Comparison of ENCODE assay signal across 14 cellular contexts in the genomic region with DNA sequence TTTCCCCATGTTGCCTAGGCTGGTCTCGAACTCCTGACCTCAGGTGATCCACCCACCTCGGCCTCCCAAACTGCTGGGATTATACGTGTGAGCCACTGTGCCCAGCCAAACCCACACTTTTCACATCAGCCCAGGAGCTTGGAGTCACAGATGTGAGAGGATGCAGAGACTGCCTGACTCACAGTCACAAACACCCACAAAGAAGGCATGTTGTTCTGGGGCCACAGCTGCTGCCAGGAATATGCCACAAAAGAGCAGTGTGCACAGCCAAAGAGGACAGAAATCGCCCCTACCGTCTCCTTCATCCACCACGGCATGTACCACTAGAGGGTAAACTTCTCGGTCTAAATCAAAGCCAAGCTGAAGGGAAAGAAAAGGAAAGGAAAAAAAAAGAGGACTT. TPM values are rescaled to one million over a fixed set of nuclear protein-coding genes. Genes with fewer than 3 reads are reported as not detected.
DNase-seq lines count a peak whose midpoint lies in the region; ATAC-seq lines count a peak whose summit lies in the region.
"Had no signal": no experiment of that assay in that cellular context is flagged by ENCODE, and none has a peak within 500 bp of the region (broad histone marks: within the 10 kb centered on the region; RNA-seq: fewer than 3 reads in every experiment).

No MANE protein-coding gene starts in this region.

- no peaks in the 10 kb centered on the region for H3K9me3 Mint-ChIP-seq in activated T-helper 1 cell treated with anti-CD3 and anti-CD28 coated beads, Interleukin-12 subunit alpha, Interleukin-12 subunit beta, Interleukin-2, Interleukin-4 antibody, amounts not matched to agents 30 ng/mL and 10 ng/mL and 1 ng/mL, durations not matched to agents 14 hours and 24 hours and 36 hours
- no peaks in the 10 kb centered on the region for H3K9me3 Mint-ChIP-seq in stimulated activated naive CD8-positive, alpha-beta T cell treated with anti-CD3 and anti-CD28 coated beads, Interleukin-15, Interleukin-2, amounts not matched to agents 100 ng/mL and 50 ng/mL, for 24 hours
- H3K9me3 Mint-ChIP-seq: naive thymus-derived CD8-positive, alpha-beta T cell had no signal

- no peak overlapping the region for H3K4me3 Mint-ChIP-seq in activated T-helper 1 cell treated with anti-CD3 and anti-CD28 coated beads, Interleukin-12 subunit alpha, Interleukin-12 subunit beta, Interleukin-2, Interleukin-4 antibody, amounts not matched to agents 30 ng/mL and 10 ng/mL and 1 ng/mL, durations not matched to agents 14 hours and 24 hours and 36 hours
- no peak overlapping the region for H3K4me3 Mint-ChIP-seq in stimulated activated naive CD8-positive, alpha-beta T cell treated with anti-CD3 and anti-CD28 coated beads, Interleukin-15, Interleukin-2, amounts not matched to agents 100 ng/mL and 50 ng/mL, for 24 hours
- H3K4me3 Mint-ChIP-seq: naive thymus-derived CD8-positive, alpha-beta T cell had no signal

- no peaks in the 10 kb centered on the region for H3K27me3 Mint-ChIP-seq in activated T-helper 1 cell treated with anti-CD3 and anti-CD28 coated beads, Interleukin-12 subunit alpha, Interleukin-12 subunit beta, Interleukin-2, Interleukin-4 antibody, amounts not matched to agents 30 ng/mL and 10 ng/mL and 1 ng/mL, durations not matched to agents 14 hours and 24 hours and 36 hours (ENCODE audit: insufficient read depth)
- no peaks in the 10 kb centered on the region for H3K27me3 Mint-ChIP-seq in stimulated activated naive CD8-positive, alpha-beta T cell treated with anti-CD3 and anti-CD28 coated beads, Interleukin-15, Interleukin-2, amounts not matched to agents 100 ng/mL and 50 ng/mL, for 24 hours
- H3K27me3 Mint-ChIP-seq: naive thymus-derived CD8-positive, alpha-beta T cell had no signal

- ATAC-seq in HG02852 (IDR thresholded peaks at IDR 0.05; ENCODE audit: unreplicated experiment) = no peak
- ATAC-seq: GM12878; left cardiac atrium; naive thymus-derived CD8-positive, alpha-beta T cell had no signal

- DNase-seq in activated T-cell treated with anti-CD3 and anti-CD28 coated beads, Interleukin-2, amount 50 U/mL, for 1 hour = peak; percentile 8
- DNase-seq in activated T-cell treated with anti-CD3 and anti-CD28 coated beads for 4 hours (no peak), head of caudate nucleus (peak; percentile 21 to 88 (median 72)), iPS-NIHi11 (ENCODE audit: low spot score) (no peak), D341Med (ENCODE audit: low spot score) (no peak)
- DNase-seq in activated T-helper 1 cell treated with anti-CD3 and anti-CD28 coated beads, Interleukin-12 subunit alpha, Interleukin-12 subunit beta, Interleukin-2, Interleukin-4 antibody, amounts not matched to agents 30 ng/mL and 10 ng/mL and 1 ng/mL, durations not matched to agents 14 hours and 24 hours and 36 hours (ENCODE audit: low spot score) = no peak
- DNase-seq: ACHN; dermis blood vessel endothelial cell; left cardiac atrium; naive thymus-derived CD8-positive, alpha-beta T cell; NCI-H226 had no signal

- H3K4me1 Mint-ChIP-seq in activated T-helper 1 cell treated with anti-CD3 and anti-CD28 coated beads, Interleukin-12 subunit alpha, Interleukin-12 subunit beta, Interleukin-2, Interleukin-4 antibody, amounts not matched to agents 30 ng/mL and 10 ng/mL and 1 ng/mL, durations not matched to agents 14 hours and 24 hours and 36 hours (ENCODE audit: low read depth) = peaks cover 17% of the 10 kb centered on the region
- H3K4me1 Mint-ChIP-seq in stimulated activated naive CD8-positive, alpha-beta T cell treated with anti-CD3 and anti-CD28 coated beads, Interleukin-15, Interleukin-2, amounts not matched to agents 100 ng/mL and 50 ng/mL, for 24 hours (ENCODE audit: low read depth) = peaks cover 6% of the 10 kb centered on the region

- intact Hi-C loops in activated T-helper 1 cell treated with anti-CD3 and anti-CD28 coated beads, Interleukin-12 subunit alpha, Interleukin-12 subunit beta, Interleukin-2, Interleukin-4 antibody, amounts not matched to agents 30 ng/mL and 10 ng/mL and 1 ng/mL, durations not matched to agents 14 hours and 24 hours and 36 hours (cut with micrococcal nuclease) = no loop called here
- intact Hi-C loops in head of caudate nucleus (cut with DNase I) = no loop called here

- peaks cover 29% of the 10 kb centered on the region for H3K36me3 Mint-ChIP-seq in activated T-helper 1 cell treated with anti-CD3 and anti-CD28 coated beads, Interleukin-12 subunit alpha, Interleukin-12 subunit beta, Interleukin-2, Interleukin-4 antibody, amounts not matched to agents 30 ng/mL and 10 ng/mL and 1 ng/mL, durations not matched to agents 14 hours and 24 hours and 36 hours (ENCODE audit: low read depth)
- peaks cover 9% of the 10 kb centered on the region for H3K36me3 Mint-ChIP-seq in stimulated activated naive CD8-positive, alpha-beta T cell treated with anti-CD3 and anti-CD28 coated beads, Interleukin-15, Interleukin-2, amounts not matched to agents 100 ng/mL and 50 ng/mL, for 24 hours (ENCODE audit: low read depth)

- peak overlapping the region; percentile 24 for H3K27ac Mint-ChIP-seq in activated T-helper 1 cell treated with anti-CD3 and anti-CD28 coated beads, Interleukin-12 subunit alpha, Interleukin-12 subunit beta, Interleukin-2, Interleukin-4 antibody, amounts not matched to agents 30 ng/mL and 10 ng/mL and 1 ng/mL, durations not matched to agents 14 hours and 24 hours and 36 hours
- H3K27ac Mint-ChIP-seq in stimulated activated naive CD8-positive, alpha-beta T cell treated with anti-CD3 and anti-CD28 coated beads, Interleukin-15, Interleukin-2, amounts not matched to agents 100 ng/mL and 50 ng/mL, for 24 hours = peak overlapping the region; percentile 38

RNA-seq across cellular contexts. Expression of a gene that starts 25.1 kb away (rescaled TPM):
- total RNA-seq in activated T-helper 1 cell treated with anti-CD3 and anti-CD28 coated beads, Interleukin-12 subunit alpha, Interleukin-12 subunit beta, Interleukin-2, Interleukin-4 antibody, amounts not matched to agents 30 ng/mL and 10 ng/mL and 1 ng/mL, durations not matched to agents 14 hours and 24 hours and 36 hours = 0.10 TPM in 1 of 2 replicates, not detected in the other
- total RNA-seq: dermis blood vessel endothelial cell, GM12878, left cardiac atrium had no signal

Comparison
In these comparisons a context has a peak if more than half of its experiments do, and no peak if none do; other contexts are left out.
1. DNase-seq: peak in activated T-cell treated with anti-CD3 and anti-CD28 coated beads, Interleukin-2, amount 50 U/mL, for 1 hour (single experiment) and head of caudate nucleus (42 of 42); none in activated T-cell treated with anti-CD3 and anti-CD28 coated beads for 4 hours (single experiment), activated T-helper 1 cell treated with anti-CD3 and anti-CD28 coated beads, Interleukin-12 subunit alpha, Interleukin-12 subunit beta, Interleukin-2, Interleukin-4 antibody, amounts not matched to agents 30 ng/mL and 10 ng/mL and 1 ng/mL, durations not matched to agents 14 hours and 24 hours and 36 hours (single experiment), iPS-NIHi11 (single experiment) and D341Med (single experiment).